ENCODE assay signal across 2 cellular contexts in genomic region chr1:196546272-196547245, GRCh38.
TF ChIP-seq lines count a peak whose summit lies in the region.

No MANE protein-coding gene starts in this region.

TF ChIP-seq in liver, 16 proteins besides CTCF, POLR2A, EP300 and RAD21 (continued from another document):
- TF ChIP-seq SP1 (IDR thresholded peaks at IDR 0.05) (peak; percentile 70), REST (IDR thresholded peaks at IDR 0.05) (no peak), HNF4A (conservative IDR thresholded peaks at IDR 0.05) (peak; percentile 58 to 60), FOXA2 (IDR thresholded peaks at IDR 0.05) (no peak)

TF ChIP-seq in HepG2, 621 proteins besides CTCF, POLR2A, EP300 and RAD21 (continued from another document):
- TF ChIP-seq, protein P1, sequence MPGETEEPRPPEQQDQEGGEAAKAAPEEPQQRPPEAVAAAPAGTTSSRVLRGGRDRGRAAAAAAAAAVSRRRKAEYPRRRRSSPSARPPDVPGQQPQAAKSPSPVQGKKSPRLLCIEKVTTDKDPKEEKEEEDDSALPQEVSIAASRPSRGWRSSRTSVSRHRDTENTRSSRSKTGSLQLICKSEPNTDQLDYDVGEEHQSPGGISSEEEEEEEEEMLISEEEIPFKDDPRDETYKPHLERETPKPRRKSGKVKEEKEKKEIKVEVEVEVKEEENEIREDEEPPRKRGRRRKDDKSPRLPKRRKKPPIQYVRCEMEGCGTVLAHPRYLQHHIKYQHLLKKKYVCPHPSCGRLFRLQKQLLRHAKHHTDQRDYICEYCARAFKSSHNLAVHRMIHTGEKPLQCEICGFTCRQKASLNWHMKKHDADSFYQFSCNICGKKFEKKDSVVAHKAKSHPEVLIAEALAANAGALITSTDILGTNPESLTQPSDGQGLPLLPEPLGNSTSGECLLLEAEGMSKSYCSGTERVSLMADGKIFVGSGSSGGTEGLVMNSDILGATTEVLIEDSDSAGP (CRISPR knock-in tag; IDR thresholded peaks at IDR 0.05; ENCODE audit: borderline replicate concordance), result no peak
- no peak for TF ChIP-seq JUNB (CRISPR knock-in tag; IDR thresholded peaks at IDR 0.05; ENCODE audit: borderline replicate concordance)
- TF ChIP-seq E2F5 (CRISPR knock-in tag; conservative IDR thresholded peaks at IDR 0.05), result no peak
- TF ChIP-seq, protein P2, sequence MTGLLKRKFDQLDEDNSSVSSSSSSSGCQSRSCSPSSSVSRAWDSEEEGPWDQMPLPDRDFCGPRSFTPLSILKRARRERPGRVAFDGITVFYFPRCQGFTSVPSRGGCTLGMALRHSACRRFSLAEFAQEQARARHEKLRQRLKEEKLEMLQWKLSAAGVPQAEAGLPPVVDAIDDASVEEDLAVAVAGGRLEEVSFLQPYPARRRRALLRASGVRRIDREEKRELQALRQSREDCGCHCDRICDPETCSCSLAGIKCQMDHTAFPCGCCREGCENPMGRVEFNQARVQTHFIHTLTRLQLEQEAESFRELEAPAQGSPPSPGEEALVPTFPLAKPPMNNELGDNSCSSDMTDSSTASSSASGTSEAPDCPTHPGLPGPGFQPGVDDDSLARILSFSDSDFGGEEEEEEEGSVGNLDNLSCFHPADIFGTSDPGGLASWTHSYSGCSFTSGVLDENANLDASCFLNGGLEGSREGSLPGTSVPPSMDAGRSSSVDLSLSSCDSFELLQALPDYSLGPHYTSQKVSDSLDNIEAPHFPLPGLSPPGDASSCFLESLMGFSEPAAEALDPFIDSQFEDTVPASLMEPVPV (CRISPR knock-in tag; IDR thresholded peaks at IDR 0.05), result no peak
- TF ChIP-seq TMF1 (CRISPR knock-in tag; IDR thresholded peaks at IDR 0.05; ENCODE audit: low read depth), result no peak
- TF ChIP-seq ZBTB14 (CRISPR knock-in tag; IDR thresholded peaks at IDR 0.05), result no peak
- no peak for TF ChIP-seq EED (CRISPR knock-in tag; IDR thresholded peaks at IDR 0.05)
- no peak for TF ChIP-seq RXRB (CRISPR knock-in tag; IDR thresholded peaks at IDR 0.05; ENCODE audit: borderline replicate concordance)
